8 cellular contexts compared by ENCODE assay signal in genomic region chr1:24725209-24725651, GRCh38. TPM values are rescaled to one million over a fixed set of nuclear protein-coding genes. Genes with fewer than 3 reads are reported as not detected.
DNase-seq lines count a peak whose midpoint lies in the region; ATAC-seq, FAIRE-seq and TF ChIP-seq lines count a peak whose summit lies in the region.

No MANE protein-coding gene starts in this region.

- H3K4me1 Mint-ChIP-seq in CD8-positive, alpha-beta memory T cell: peaks cover 7 to 13% (median 10%) of the 10 kb centered on the region in 3 donors
- H3K4me1 Mint-ChIP-seq in activated CD4-positive, alpha-beta T cell treated with anti-CD3 and anti-CD28 coated beads, Interleukin-2, amount 10 ng/mL, durations not matched to agents 7 days and 5 days: peaks cover 25% of the 10 kb centered on the region

- TF ChIP-seq CTCF in OCI-LY1 (IDR thresholded peaks at IDR 0.05; ENCODE audit: low read length) (no peak), endothelial cell of umbilical vein (IDR thresholded peaks at IDR 0.05; ENCODE audit: extremely low read depth in 1 of 2, insufficient read depth in 1 of 2, low read depth in 1 of 2, low read length in 2 of 2) (no peak), osteoblast (IDR thresholded peaks at IDR 0.05; ENCODE audit: extremely low read depth, low read depth, low read length) (no peak)

- peak overlapping the region; percentile 8 for H3K27ac ChIP-seq in CD8-positive, alpha-beta memory T cell (ENCODE audit: low read depth, low read length)
- H3K27ac ChIP-seq in OCI-LY1 (ENCODE audit: low read depth, low read length, poor library complexity, severe bottlenecking) (no peak overlapping the region), endothelial cell of umbilical vein (ENCODE audit: insufficient read depth, low read depth, low read length) (peak overlapping the region; percentile 86), osteoblast (ENCODE audit: low read depth, low read length) (peak overlapping the region; percentile 88)

- H3K27me3 ChIP-seq in CD8-positive, alpha-beta memory T cell (ENCODE audit: insufficient read depth, low read length, poor library complexity, severe bottlenecking): no peaks in the 10 kb centered on the region
- H3K27me3 ChIP-seq in OCI-LY1 (ENCODE audit: insufficient read depth, low read length) (no peaks in the 10 kb centered on the region), endothelial cell of umbilical vein (ENCODE audit: control insufficient read depth in 2 of 2, insufficient read depth in 2 of 2, low read length in 2 of 2) (no peaks in the 10 kb centered on the region), osteoblast (ENCODE audit: insufficient read depth, low read length) (no peaks in the 10 kb centered on the region)

- DNase-seq in CD8-positive, alpha-beta memory T cell: no peak
- DNase-seq in endothelial cell of umbilical vein (ENCODE audit: low read depth, low spot score): peak; percentile 86
- peak; percentile 89 for DNase-seq in osteoblast (ENCODE audit: insufficient read length, low spot score, missing footprints)
- no peak for DNase-seq in NCI-H1105 treated with DMSO at 0.1 percent for 48 hours (lab: John Stamatoyannopoulos, UW)
- no peak for DNase-seq in NCI-H1417 (lab: John Stamatoyannopoulos, UW)
- DNase-seq in activated CD4-positive, alpha-beta T cell treated with anti-CD3 and anti-CD28 coated beads, Interleukin-2, amount 10 ng/mL, durations not matched to agents 7 days and 5 days: no peak

- no peak for TF ChIP-seq POLR2A in endothelial cell of umbilical vein (IDR thresholded peaks at IDR 0.05; ENCODE audit: low read depth, low read length)

- H3K4me1 ChIP-seq in CD8-positive, alpha-beta memory T cell (ENCODE audit: insufficient read depth, low read length): no peaks in the 10 kb centered on the region
- H3K4me1 ChIP-seq in OCI-LY1 (ENCODE audit: insufficient read depth, low read length, severe bottlenecking): peaks cover 15% of the 10 kb centered on the region
- H3K4me1 ChIP-seq in endothelial cell of umbilical vein (ENCODE audit: control insufficient read depth, extremely low read depth, insufficient read depth, low read length): peaks cover 40% of the 10 kb centered on the region
- H3K4me1 ChIP-seq in osteoblast (ENCODE audit: insufficient read depth, low read length): peaks cover 41% of the 10 kb centered on the region

- no peak overlapping the region for H3K27ac Mint-ChIP-seq in CD8-positive, alpha-beta memory T cell
- H3K27ac Mint-ChIP-seq in activated CD4-positive, alpha-beta T cell treated with anti-CD3 and anti-CD28 coated beads, Interleukin-2, amount 10 ng/mL, durations not matched to agents 7 days and 5 days: no peak overlapping the region

- H3F3A ChIP-seq in OCI-LY1 (ENCODE audit: insufficient read depth, low read length): no peaks in the 10 kb centered on the region

- CTCF ChIA-PET in CD8-positive, alpha-beta memory T cell (lab: Charles Lee): no interaction called here
- CTCF ChIA-PET in endothelial cell of umbilical vein (lab: Charles Lee): interaction anchor here (0.9 to 3.2 kb wide), 15 partner anchors 19 to 110 kb away, joined by 3 to 28 read pairs (median 5); partner anchors contain the start of gene CLIC4
- CTCF ChIA-PET in activated CD4-positive, alpha-beta T cell treated with anti-CD3 and anti-CD28 coated beads, Interleukin-2, amount 10 ng/mL, durations not matched to agents 7 days and 5 days (lab: Charles Lee): interaction anchor here (1.0 kb wide), 2 partner anchors 14 to 20 kb away, joined by 3 read pairs; partner anchors contain the start of gene CLIC4

- no peaks in the 10 kb centered on the region for H3K36me3 ChIP-seq in CD8-positive, alpha-beta memory T cell (ENCODE audit: insufficient read depth, low read length)
- H3K36me3 ChIP-seq in OCI-LY1 (ENCODE audit: insufficient read depth, low read length) (no peaks in the 10 kb centered on the region), endothelial cell of umbilical vein (ENCODE audit: control insufficient read depth in 2 of 2, extremely low read depth in 1 of 2, insufficient read depth in 2 of 2, low read length in 2 of 2) (no peaks in the 10 kb centered on the region), osteoblast (ENCODE audit: insufficient read depth, low read length) (no peaks in the 10 kb centered on the region)

- H3K9ac ChIP-seq in OCI-LY1 (ENCODE audit: low read length): no peak overlapping the region
- peak overlapping the region; percentile 37 for H3K9ac ChIP-seq in endothelial cell of umbilical vein (replicated peaks; ENCODE audit: extremely low read depth, insufficient read depth, low read length)

- no TSS peak for BruUV-seq in endothelial cell of umbilical vein (replicated peaks; lab: Mats Ljungman, UMichigan)

- H4K20me1 ChIP-seq in OCI-LY1 (ENCODE audit: insufficient read depth, low read length): no peaks in the 10 kb centered on the region
- H4K20me1 ChIP-seq in endothelial cell of umbilical vein (replicated peaks; ENCODE audit: control insufficient read depth, extremely low read depth, insufficient read depth, low read length): no peaks in the 10 kb centered on the region
- no peaks in the 10 kb centered on the region for H4K20me1 ChIP-seq in osteoblast (ENCODE audit: insufficient read depth, low read length)

- ATAC-seq in GM18519 (IDR thresholded peaks at IDR 0.05; ENCODE audit: low FRiP score, unreplicated experiment): no peak

- H3K4me3 ChIP-seq in CD8-positive, alpha-beta memory T cell (ENCODE audit: low read length): no peak overlapping the region
- no peak overlapping the region for H3K4me3 ChIP-seq in OCI-LY1 (ENCODE audit: low read depth, low read length, poor library complexity, severe bottlenecking)
- H3K4me3 ChIP-seq in endothelial cell of umbilical vein (replicated peaks in 1 of 3; ENCODE audit: insufficient read depth in 1 of 3, low read depth in 1 of 3, low read length in 3 of 3): no peak overlapping the region
- H3K4me3 ChIP-seq in osteoblast (ENCODE audit: insufficient read depth, low read length): peak overlapping the region; percentile 5

- H3K9me1 ChIP-seq in endothelial cell of umbilical vein (replicated peaks; ENCODE audit: control insufficient read depth, extremely low read depth, insufficient read depth, low read length): no peaks in the 10 kb centered on the region

- H3K36me3 Mint-ChIP-seq in CD8-positive, alpha-beta memory T cell: no peaks in the 10 kb centered on the region
- H3K36me3 Mint-ChIP-seq in activated CD4-positive, alpha-beta T cell treated with anti-CD3 and anti-CD28 coated beads, Interleukin-2, amount 10 ng/mL, durations not matched to agents 7 days and 5 days (ENCODE audit: low read depth): no peaks in the 10 kb centered on the region

- H3K27me3 Mint-ChIP-seq in CD8-positive, alpha-beta memory T cell: peaks cover 4 to 21% of the 10 kb centered on the region in 2 donors
- H3K27me3 Mint-ChIP-seq in activated CD4-positive, alpha-beta T cell treated with anti-CD3 and anti-CD28 coated beads, Interleukin-2, amount 10 ng/mL, durations not matched to agents 7 days and 5 days: peaks cover 4% of the 10 kb centered on the region

- H3K4me2 ChIP-seq in OCI-LY1 (ENCODE audit: low read length) (no peak overlapping the region), endothelial cell of umbilical vein (ENCODE audit: insufficient read depth, low read length) (peak overlapping the region; percentile 47), osteoblast (ENCODE audit: insufficient read depth, low read length) (peak overlapping the region; percentile 40)

- no peak overlapping the region for H3K4me3 Mint-ChIP-seq in CD8-positive, alpha-beta memory T cell
- no peak overlapping the region for H3K4me3 Mint-ChIP-seq in activated CD4-positive, alpha-beta T cell treated with anti-CD3 and anti-CD28 coated beads, Interleukin-2, amount 10 ng/mL, durations not matched to agents 7 days and 5 days

- intact Hi-C loops in endothelial cell of umbilical vein (cut with micrococcal nuclease): loop anchor here (1.0 kb wide), 3 partner anchors 20 to 37 kb away; partner anchors contain the start of gene CLIC4

- H3K9me3 Mint-ChIP-seq in CD8-positive, alpha-beta memory T cell: no peaks in the 10 kb centered on the region
- peaks cover 4% of the 10 kb centered on the region for H3K9me3 Mint-ChIP-seq in activated CD4-positive, alpha-beta T cell treated with anti-CD3 and anti-CD28 coated beads, Interleukin-2, amount 10 ng/mL, durations not matched to agents 7 days and 5 days

- H2AFZ ChIP-seq in OCI-LY1 (ENCODE audit: low read length): 0 out of 2 replicates have a peak overlapping the region, but pooled peaks have one; percentile 56
- H2AFZ ChIP-seq in endothelial cell of umbilical vein (ENCODE audit: low read depth, low read length): no peak overlapping the region
- peak overlapping the region; percentile 39 for H2AFZ ChIP-seq in osteoblast (ENCODE audit: low read length)

- H3K9me2 ChIP-seq in OCI-LY1 (ENCODE audit: low read depth, low read length): no peaks in the 10 kb centered on the region

- FAIRE-seq in endothelial cell of umbilical vein (lab: Jason Lieb, UNC): peak; percentile 94

- H3K9me3 ChIP-seq in CD8-positive, alpha-beta memory T cell (ENCODE audit: low read length): no peaks in the 10 kb centered on the region
- H3K9me3 ChIP-seq in OCI-LY1 (ENCODE audit: low read length): no peaks in the 10 kb centered on the region
- no peaks in the 10 kb centered on the region for H3K9me3 ChIP-seq in endothelial cell of umbilical vein (replicated peaks; ENCODE audit: control insufficient read depth, insufficient read depth, low read length)
- H3K9me3 ChIP-seq in osteoblast (ENCODE audit: low read depth, low read length): no peaks in the 10 kb centered on the region

- dilution Hi-C loops in endothelial cell of umbilical vein (cut with MboI; ENCODE audit: extremely low pct_ligation_motif_present, low sequenced_read_pairs): no loop called here

- H3K79me2 ChIP-seq in OCI-LY1 (ENCODE audit: insufficient read depth, low read length) (no peaks in the 10 kb centered on the region), endothelial cell of umbilical vein (ENCODE audit: control insufficient read depth, insufficient read depth, low read length) (no peaks in the 10 kb centered on the region), osteoblast (ENCODE audit: insufficient read depth, low read length) (peaks cover 18% of the 10 kb centered on the region)

- POLR2A ChIA-PET in CD8-positive, alpha-beta memory T cell (lab: Charles Lee): no interaction called here
- POLR2A ChIA-PET in endothelial cell of umbilical vein (lab: Charles Lee): interaction anchor here (0.7 to 4.1 kb wide), 4 partner anchors 10 to 105 kb away, joined by 3 to 42 read pairs (median 6); partner anchors contain the start of gene CLIC4
- POLR2A ChIA-PET in activated CD4-positive, alpha-beta T cell treated with anti-CD3 and anti-CD28 coated beads, Interleukin-2, amount 10 ng/mL, durations not matched to agents 7 days and 5 days (lab: Charles Lee): no interaction called here

RNA-seq across cellular contexts. Expression of gene CLIC4, which starts 20.0 kb away (rescaled TPM):
- total RNA-seq in CD8-positive, alpha-beta memory T cell: 10 to 100 TPM; 12.8 to 13.2 TPM
- polyA plus RNA-seq in CD8-positive, alpha-beta memory T cell: 0.18 TPM
- total RNA-seq in endothelial cell of umbilical vein (330 and 333 TPM in 2 replicates), osteoblast (697 and 711 TPM in 2 replicates)
- 76.6 and 97.5 TPM in 2 replicates for polyA plus RNA-seq in endothelial cell of umbilical vein
- 122 and 128 TPM in 2 replicates for polyA plus RNA-seq in endothelial cell of umbilical vein (2011; cell fraction: cytosol; rRNA removed)
- polyA plus RNA-seq in endothelial cell of umbilical vein (2011; cell fraction: nucleus; rRNA removed): 67.0 and 84.4 TPM in 2 replicates
- 156 and 227 TPM in 2 replicates for polyA plus RNA-seq in endothelial cell of umbilical vein (2012)
- 74.9 and 89.1 TPM in 2 replicates for polyA minus RNA-seq in endothelial cell of umbilical vein
- 65.3 TPM for polyA minus RNA-seq in endothelial cell of umbilical vein (2011; cell fraction: cytosol; rRNA and poly(A)+ RNA removed)
- polyA minus RNA-seq in endothelial cell of umbilical vein (2011; cell fraction: nucleus; rRNA and poly(A)+ RNA removed): 74.6 and 101 TPM in 2 replicates
- 10 to 100 TPM; 14.2 to 15.5 TPM for total RNA-seq in activated CD4-positive, alpha-beta T cell treated with anti-CD3 and anti-CD28 coated beads, Interleukin-2, amount 10 ng/mL, durations not matched to agents 7 days and 5 days

Comparison
In these comparisons a context has a peak if more than half of its experiments do, and no peak if none do; other contexts are left out.
1. DNase-seq: peak in endothelial cell of umbilical vein (single experiment) and osteoblast (single experiment); none in CD8-positive, alpha-beta memory T cell (0 of 5), NCI-H1105 treated with DMSO at 0.1 percent for 48 hours (single experiment), NCI-H1417 (0 of 3) and activated CD4-positive, alpha-beta T cell treated with anti-CD3 and anti-CD28 coated beads, Interleukin-2, amount 10 ng/mL, durations not matched to agents 7 days and 5 days (single experiment).
2. RNA of gene CLIC4, which starts 20.0 kb away (total RNA-seq): 697 to 711 TPM in osteoblast and 330 to 333 TPM in endothelial cell of umbilical vein; 14.2 to 15.5 TPM in activated CD4-positive, alpha-beta T cell treated with anti-CD3 and anti-CD28 coated beads, Interleukin-2, amount 10 ng/mL, durations not matched to agents 7 days and 5 days and 12.8 to 13.2 TPM in CD8-positive, alpha-beta memory T cell; every median in the first group is over 10 times any median in the second.